ENCODE assay signal across 14 cellular contexts in genomic region chr4:1472911-1473518, GRCh38.
DNase-seq lines count a peak whose midpoint lies in the region; ATAC-seq and TF ChIP-seq lines count a peak whose summit lies in the region.
"Had no signal": no experiment of that assay in that cellular context is flagged by ENCODE, and none has a peak within 500 bp of the region (broad histone marks: within the 10 kb centered on the region; RNA-seq: fewer than 3 reads in every experiment).

No MANE protein-coding gene starts in this region.

- no peaks in the 10 kb centered on the region for H3K9me3 ChIP-seq in RWPE2 (ENCODE audit: severe bottlenecking)
- H3K9me3 ChIP-seq: Caco-2 had no signal

- ATAC-seq in left cardiac atrium, result no peak
- ATAC-seq in Right ventricle myocardium superior (ENCODE audit: poor library complexity), result no peak
- no peak for ATAC-seq in RWPE2 (ENCODE audit: low read depth)
- ATAC-seq in sciatic nerve, result peak; percentile 20
- no peak for ATAC-seq in GM21423 (IDR thresholded peaks at IDR 0.05; ENCODE audit: unreplicated experiment)

- DNase-seq in left cardiac atrium, result peak; percentile 7
- no peak for DNase-seq in Right ventricle myocardium superior
- peak; percentile 58 for DNase-seq in RWPE2 (ENCODE audit: low spot score)
- peak; percentile 18 for DNase-seq in glutamatergic neuron
- peak; percentile 41 for DNase-seq in sciatic nerve (ENCODE audit: low spot score)
- DNase-seq in DMS 273 treated with DMSO at 0.1 percent for 48 hours (lab: John Stamatoyannopoulos, UW), result no peak
- DNase-seq: CD4-positive, CD25-positive, alpha-beta regulatory T cell; NCI-H1092; NCI-H146; NCI-H2081; NCI-H774; SHP77 had no signal

- H3K9me3 Mint-ChIP-seq in glutamatergic neuron (ENCODE audit: unreplicated experiment), result peaks cover 4% of the 10 kb centered on the region

- peaks cover 8% of the 10 kb centered on the region for H3K27me3 Mint-ChIP-seq in glutamatergic neuron (ENCODE audit: unreplicated experiment)

- intact Hi-C loops in left cardiac atrium (cut with DNase I), result no loop called here
- intact Hi-C loops in Right ventricle myocardium superior (cut with DNase I), result no loop called here
- intact Hi-C loops in sciatic nerve (cut with DNase I), result no loop called here

- H3K4me1 Mint-ChIP-seq in glutamatergic neuron (ENCODE audit: low read depth, unreplicated experiment), result no peaks in the 10 kb centered on the region
- H3K4me1 Mint-ChIP-seq: CD4-positive, CD25-positive, alpha-beta regulatory T cell had no signal

- H3K4me3 Mint-ChIP-seq in glutamatergic neuron (ENCODE audit: unreplicated experiment), result no peak overlapping the region

- H3K36me3 ChIP-seq in RWPE2 (ENCODE audit: low read depth), result no peaks in the 10 kb centered on the region

- no peak overlapping the region for H3K27ac Mint-ChIP-seq in glutamatergic neuron (ENCODE audit: unreplicated experiment)
- H3K27ac Mint-ChIP-seq: CD4-positive, CD25-positive, alpha-beta regulatory T cell had no signal

- H3K4me1 ChIP-seq in RWPE2 (ENCODE audit: insufficient read depth, poor library complexity, severe bottlenecking), result no peaks in the 10 kb centered on the region
- H3K4me1 ChIP-seq: Caco-2 had no signal

- H3K36me3 Mint-ChIP-seq in glutamatergic neuron (ENCODE audit: unreplicated experiment), result peaks cover 12% of the 10 kb centered on the region
- H3K36me3 Mint-ChIP-seq: CD4-positive, CD25-positive, alpha-beta regulatory T cell had no signal

- peaks cover 22% of the 10 kb centered on the region for H3K27me3 ChIP-seq in RWPE2 (ENCODE audit: insufficient read depth, poor library complexity, severe bottlenecking)

- H3K4me3 ChIP-seq in RWPE2 (ENCODE audit: severe bottlenecking), result no peak overlapping the region

- TF ChIP-seq CTCF in RWPE2 (IDR thresholded peaks at IDR 0.05; ENCODE audit: poor library complexity, severe bottlenecking), result no peak
- TF ChIP-seq CTCF in glutamatergic neuron (IDR thresholded peaks at IDR 0.05; ENCODE audit: partially characterized antibody, unreplicated experiment), result no peak

- H3K27ac ChIP-seq in RWPE2 (ENCODE audit: poor library complexity, severe bottlenecking), result no peak overlapping the region

Comparison
In these comparisons a context has a peak if more than half of its experiments do, and no peak if none do; other contexts are left out.
1. DNase-seq: peak in left cardiac atrium (single experiment), RWPE2 (single experiment), glutamatergic neuron (single experiment) and sciatic nerve (single experiment); none in Right ventricle myocardium superior (single experiment) and DMS 273 treated with DMSO at 0.1 percent for 48 hours (single experiment).